8 cellular contexts compared by ENCODE assay signal in the genomic region with DNA sequence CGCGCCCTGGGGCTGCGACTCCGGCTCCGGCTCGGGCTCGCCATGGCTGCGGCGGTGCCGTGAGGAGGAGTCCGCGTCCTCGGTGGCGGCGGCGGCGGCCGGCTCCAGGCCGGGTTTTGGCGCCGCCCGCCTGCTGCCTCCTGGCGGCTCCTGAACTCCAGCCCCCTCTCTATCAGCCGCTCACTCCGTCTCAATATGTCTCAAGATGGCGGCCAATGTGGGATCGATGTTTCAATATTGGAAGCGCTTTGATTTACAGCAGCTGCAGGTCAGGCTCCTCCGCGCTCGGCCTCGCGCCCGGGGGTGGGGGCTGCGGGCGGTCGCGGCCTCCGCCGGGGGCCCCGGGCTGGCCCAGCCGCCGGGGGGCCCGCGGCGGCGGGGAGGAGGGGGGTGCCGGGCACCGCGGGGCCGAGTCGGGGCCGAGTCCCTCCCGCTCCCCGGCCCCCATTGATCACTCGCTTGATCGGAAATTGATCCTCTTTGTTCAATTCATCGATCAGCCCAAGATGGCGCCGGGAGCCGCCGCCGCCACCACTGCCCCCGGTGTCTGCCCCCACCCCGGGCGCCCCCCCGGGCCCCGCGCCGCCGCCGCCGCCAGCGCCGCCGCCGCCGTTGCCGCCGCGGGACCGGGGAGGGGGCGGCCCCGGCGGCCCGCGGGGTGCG. TPM values are rescaled to one million over a fixed set of nuclear protein-coding genes. Genes with fewer than 3 reads are reported as not detected.
DNase-seq lines count a peak whose midpoint lies in the region; ATAC-seq, FAIRE-seq and TF ChIP-seq lines count a peak whose summit lies in the region.

No MANE protein-coding gene starts in this region.

- peak; percentile 81 for DNase-seq in EL
- peak; percentile 89 for DNase-seq in H54 (ENCODE audit: insufficient read length, low spot score)
- DNase-seq in MM.1S = peak; percentile 82
- DNase-seq in activated naive CD8-positive, alpha-beta T cell treated with anti-CD3 and anti-CD28 coated beads, Interleukin-2, amount 50 U/mL, for 16 hours (ENCODE audit: low read depth, low spot score) = peak; percentile 21
- peak; percentile 74 to 76 for DNase-seq in heart right ventricle
- DNase-seq in posterior vena cava (ENCODE audit: low spot score) = peak; percentile 92

- H3K9me3 ChIP-seq in MM.1S (replicated peaks; ENCODE audit: insufficient read depth, low read length) (no peaks in the 10 kb centered on the region), heart right ventricle (no peaks in the 10 kb centered on the region)

- H3K27me3 ChIP-seq in MM.1S (replicated peaks; ENCODE audit: insufficient read depth, low read length) (no peaks in the 10 kb centered on the region), heart right ventricle (peaks cover 0 to 7% (median 0%) of the 10 kb centered on the region in 7 donors)

- WGBS in heart right ventricle, 2 donors = 1% methylated on average over 37 to 59 of the region's 88 CpGs
- WGBS in urinary bladder = under 1% methylated on average over 72 of the region's 88 CpGs

- no peak overlapping the region for H2AFZ ChIP-seq in MM.1S (ENCODE audit: low read length)

- TF ChIP-seq CTCF in MM.1S (IDR thresholded peaks at IDR 0.05; ENCODE audit: low read length) (no peak), heart right ventricle (IDR thresholded peaks at IDR 0.05) (peak in 5 of 9 donors; percentile 5 to 40 (median 34))

- no peaks in the 10 kb centered on the region for H3K36me3 ChIP-seq in MM.1S (replicated peaks; ENCODE audit: insufficient read depth, low read length)
- peaks cover 0 to 5% (median 0%) of the 10 kb centered on the region in 9 donors for H3K36me3 ChIP-seq in heart right ventricle
- H3K36me3 ChIP-seq in urinary bladder (ENCODE audit: insufficient read depth) = no peaks in the 10 kb centered on the region

- H3K9me2 ChIP-seq in MM.1S (replicated peaks; ENCODE audit: insufficient read depth, low read length) = no peaks in the 10 kb centered on the region

- FAIRE-seq in H54 (lab: Jason Lieb, UNC) = no peak

- H3K9ac ChIP-seq in MM.1S (ENCODE audit: low read length) = no peak overlapping the region; the same call in 1 of the 2 replicates

- intact Hi-C loops in heart right ventricle (cut with DNase I) = loop anchor here in 9 of 10 donors (2.0 to 10.0 kb wide), 14 partner anchors 41 to 421 kb away; no protein-coding TSS in a partner anchor
- intact Hi-C loops in posterior vena cava (cut with DNase I) = loop anchor here (2.0 to 10.0 kb wide), 5 partner anchors 71 to 419 kb away; no protein-coding TSS in a partner anchor

- TF ChIP-seq POLR2A in H54 (IDR thresholded peaks at IDR 0.05; ENCODE audit: low read depth, low read length) = peak; percentile 49; the same call in 1 of the 2 replicates

- peaks cover 9% of the 10 kb centered on the region for H3F3A ChIP-seq in MM.1S (ENCODE audit: insufficient read depth, low read length)

- H3K79me2 ChIP-seq in MM.1S (ENCODE audit: low read length) = peaks cover 41% of the 10 kb centered on the region

- H3K27ac ChIP-seq in MM.1S (ENCODE audit: low read length) (no peak overlapping the region), heart right ventricle (peak overlapping the region; percentile 50 to 87 (median 76)), urinary bladder (ENCODE audit: low read depth) (peak overlapping the region; percentile 83)

- H3K4me3 ChIP-seq in MM.1S (ENCODE audit: low read length) (peak overlapping the region; percentile 51; the same call in 1 of the 2 replicates), heart right ventricle (peak overlapping the region in 9 of 10 donors; percentile 55 to 91 (median 81)), urinary bladder (ENCODE audit: low read depth, low read length) (peak overlapping the region; percentile 99)

- no peak overlapping the region for H3K4me2 ChIP-seq in MM.1S (ENCODE audit: low read depth, low read length)

- peaks cover 24% of the 10 kb centered on the region for H4K20me1 ChIP-seq in MM.1S (ENCODE audit: insufficient read depth, low read length)

- H3K4me1 ChIP-seq in MM.1S (ENCODE audit: low read length) (no peaks in the 10 kb centered on the region; the same call in 1 of the 2 replicates), heart right ventricle (peaks cover 5 to 51% (median 35%) of the 10 kb centered on the region in 9 donors), urinary bladder (ENCODE audit: insufficient read depth) (no peaks in the 10 kb centered on the region)

- ATAC-seq in SK-N-SH treated with all-trans-retinoic acid at 6 μM for 48 hours (peak; percentile 73), heart right ventricle (peak; percentile 75 to 86 (median 78))

TF ChIP-seq in SK-N-SH treated with all-trans-retinoic acid at 6 μM for 48 hours, 23 proteins besides CTCF, POLR2A, EP300 and RAD21:
- TF ChIP-seq SNAI2 (CRISPR knock-in tag; IDR thresholded peaks at IDR 0.05) (no peak), ARNTL (CRISPR knock-in tag; IDR thresholded peaks at IDR 0.05; ENCODE audit: borderline replicate concordance, low read depth) (no peak), GLIS3 (CRISPR knock-in tag; IDR thresholded peaks at IDR 0.05) (no peak), TOX (CRISPR knock-in tag; IDR thresholded peaks at IDR 0.05; ENCODE audit: borderline replicate concordance) (no peak), ZFP3 (CRISPR knock-in tag; IDR thresholded peaks at IDR 0.05) (no peak), ESRRG (CRISPR knock-in tag; IDR thresholded peaks at IDR 0.05) (no peak), ZNF70 (CRISPR knock-in tag; IDR thresholded peaks at IDR 0.05) (no peak), OSR1 (CRISPR knock-in tag; IDR thresholded peaks at IDR 0.05) (no peak), TSHZ2 (CRISPR knock-in tag; IDR thresholded peaks at IDR 0.05) (no peak), TCF4 (CRISPR knock-in tag; IDR thresholded peaks at IDR 0.05; ENCODE audit: borderline replicate concordance) (no peak), RARB (CRISPR knock-in tag; IDR thresholded peaks at IDR 0.05) (no peak), ZNF8 (CRISPR knock-in tag; IDR thresholded peaks at IDR 0.05) (no peak)
- TF ChIP-seq, protein P1, sequence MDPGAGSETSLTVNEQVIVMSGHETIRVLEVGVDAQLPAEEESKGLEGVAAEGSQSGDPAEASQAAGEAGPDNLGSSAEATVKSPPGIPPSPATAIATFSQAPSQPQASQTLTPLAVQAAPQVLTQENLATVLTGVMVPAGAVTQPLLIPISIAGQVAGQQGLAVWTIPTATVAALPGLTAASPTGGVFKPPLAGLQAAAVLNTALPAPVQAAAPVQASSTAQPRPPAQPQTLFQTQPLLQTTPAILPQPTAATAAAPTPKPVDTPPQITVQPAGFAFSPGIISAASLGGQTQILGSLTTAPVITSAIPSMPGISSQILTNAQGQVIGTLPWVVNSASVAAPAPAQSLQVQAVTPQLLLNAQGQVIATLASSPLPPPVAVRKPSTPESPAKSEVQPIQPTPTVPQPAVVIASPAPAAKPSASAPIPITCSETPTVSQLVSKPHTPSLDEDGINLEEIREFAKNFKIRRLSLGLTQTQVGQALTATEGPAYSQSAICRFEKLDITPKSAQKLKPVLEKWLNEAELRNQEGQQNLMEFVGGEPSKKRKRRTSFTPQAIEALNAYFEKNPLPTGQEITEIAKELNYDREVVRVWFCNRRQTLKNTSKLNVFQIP (CRISPR knock-in tag; IDR thresholded peaks at IDR 0.05; ENCODE audit: borderline replicate concordance, low read depth) = no peak
- TF ChIP-seq, protein P2, sequence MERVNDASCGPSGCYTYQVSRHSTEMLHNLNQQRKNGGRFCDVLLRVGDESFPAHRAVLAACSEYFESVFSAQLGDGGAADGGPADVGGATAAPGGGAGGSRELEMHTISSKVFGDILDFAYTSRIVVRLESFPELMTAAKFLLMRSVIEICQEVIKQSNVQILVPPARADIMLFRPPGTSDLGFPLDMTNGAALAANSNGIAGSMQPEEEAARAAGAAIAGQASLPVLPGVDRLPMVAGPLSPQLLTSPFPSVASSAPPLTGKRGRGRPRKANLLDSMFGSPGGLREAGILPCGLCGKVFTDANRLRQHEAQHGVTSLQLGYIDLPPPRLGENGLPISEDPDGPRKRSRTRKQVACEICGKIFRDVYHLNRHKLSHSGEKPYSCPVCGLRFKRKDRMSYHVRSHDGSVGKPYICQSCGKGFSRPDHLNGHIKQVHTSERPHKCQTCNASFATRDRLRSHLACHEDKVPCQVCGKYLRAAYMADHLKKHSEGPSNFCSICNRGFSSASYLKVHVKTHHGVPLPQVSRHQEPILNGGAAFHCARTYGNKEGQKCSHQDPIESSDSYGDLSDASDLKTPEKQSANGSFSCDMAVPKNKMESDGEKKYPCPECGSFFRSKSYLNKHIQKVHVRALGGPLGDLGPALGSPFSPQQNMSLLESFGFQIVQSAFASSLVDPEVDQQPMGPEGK (CRISPR knock-in tag; IDR thresholded peaks at IDR 0.05; ENCODE audit: borderline replicate concordance) = no peak

RNA-seq across cellular contexts. Expression of gene CUX1, which starts 1.5 kb away (rescaled TPM):
- total RNA-seq in heart right ventricle (100 to 1,000 TPM in 9 of 10 donors, 10 to 100 TPM in 1; 97.3 to 176 (median 149) TPM), posterior vena cava (100 to 1,000 TPM in 1 of 2 donors, 10 to 100 TPM in 1; 87.6 to 120 TPM), urinary bladder (59.7 TPM)
- polyA plus RNA-seq in heart right ventricle (10 to 100 TPM; 34.5 to 39.7 TPM), urinary bladder (63.5 TPM)

Comparison
In these comparisons a context has a peak if more than half of its experiments do, and no peak if none do; other contexts are left out.
1. DNase-seq: peak in every context shown above with its lines; median percentile 92 in posterior vena cava; 89 in H54; 82 in MM.1S; 81 in EL; 75 in heart right ventricle; 21 in activated naive CD8-positive, alpha-beta T cell treated with anti-CD3 and anti-CD28 coated beads, Interleukin-2, amount 50 U/mL, for 16 hours.